9 cellular contexts compared by ENCODE assay signal in genomic region chr12:39755475-39755874, GRCh38.
"Had no signal": no experiment of that assay in that cellular context is flagged by ENCODE, and none has a peak within 500 bp of the region (broad histone marks: within the 10 kb centered on the region; RNA-seq: fewer than 3 reads in every experiment).

No MANE protein-coding gene starts in this region.

- H2AFZ ChIP-seq: GM23248 had no signal

- FAIRE-seq: H54, HTR-8/SVneo had no signal

- H3K4me2 ChIP-seq: KMS-11 had no signal

- ATAC-seq: HCT116 had no signal

- H3K4me3 ChIP-seq: GM23248 had no signal

- DNase-seq: GM23248, GOT3, H9, Karpas-422, KBM-7 had no signal

- H3K9ac ChIP-seq: GM23248, KMS-11 had no signal

- H3K27ac ChIP-seq: GM23248, KMS-11 had no signal
